Comparison of ENCODE assay signal across 17 cellular contexts in the genomic region with DNA sequence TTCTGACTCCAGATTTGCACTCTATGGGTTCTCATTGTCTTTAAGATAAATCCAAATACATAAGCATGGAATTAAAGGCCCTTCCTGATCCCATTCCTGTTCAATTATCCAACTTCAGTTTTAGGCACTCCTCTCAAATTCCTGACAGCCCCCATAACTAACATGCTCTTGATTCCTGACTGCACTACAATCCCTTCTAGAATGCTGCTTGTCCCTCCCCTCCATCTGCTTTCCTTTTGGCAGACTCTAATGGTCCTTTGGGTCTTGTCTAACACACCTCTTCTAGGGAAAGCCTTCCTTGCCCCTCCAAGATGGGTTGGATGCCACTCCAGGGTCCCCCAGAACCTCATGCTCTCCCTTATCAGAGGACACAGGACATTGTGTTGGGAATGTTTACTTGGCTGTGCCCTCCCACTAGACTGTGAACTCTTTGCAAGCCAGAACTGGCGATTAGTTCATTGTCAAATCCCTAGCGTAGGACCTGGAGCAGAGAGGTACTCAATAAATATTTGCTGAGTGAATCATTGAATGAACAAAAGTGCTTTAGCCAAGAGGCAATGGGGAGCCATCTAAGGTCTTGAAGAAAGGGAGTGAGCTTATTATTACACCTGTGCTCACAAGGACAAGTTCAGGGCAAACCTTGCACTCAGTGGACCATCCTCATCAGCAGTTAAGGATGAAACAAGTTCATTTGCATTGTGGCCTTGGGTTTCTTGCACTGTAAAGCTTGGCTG. TPM values are rescaled to one million over a fixed set of nuclear protein-coding genes. Genes with fewer than 3 reads are reported as not detected.
DNase-seq lines count a peak whose midpoint lies in the region; ATAC-seq and TF ChIP-seq lines count a peak whose summit lies in the region.
"Had no signal": no experiment of that assay in that cellular context is flagged by ENCODE, and none has a peak within 500 bp of the region (broad histone marks: within the 10 kb centered on the region; RNA-seq: fewer than 3 reads in every experiment).

No MANE protein-coding gene starts in this region.

- no peak for TF ChIP-seq EP300 in esophagus muscularis mucosa (IDR thresholded peaks at IDR 0.05)

- peaks cover 22 to 31% (median 29%) of the 10 kb centered on the region in 4 donors for H3K4me1 ChIP-seq in esophagus muscularis mucosa
- H3K4me1 ChIP-seq: BE2C had no signal

- DNase-seq in DMS153 (lab: John Stamatoyannopoulos, UW) = peak; percentile 62
- peak; percentile 44 for DNase-seq in NCI-H2029 treated with DMSO at 0.1 percent for 48 hours (lab: John Stamatoyannopoulos, UW)
- DNase-seq in esophagus muscularis mucosa (ENCODE audit: extremely low spot score) = peak; percentile 62
- DNase-seq in nephron progenitor cell = no peak
- no peak for DNase-seq in activated effector memory CD4-positive, alpha-beta T cell treated with anti-CD3 and anti-CD28 coated beads, Interleukin-2, amount 50 U/mL, for 16 hours
- DNase-seq in glutamatergic neuron = no peak
- no peak for DNase-seq in activated CD4-positive, alpha-beta T cell treated with anti-CD3 and anti-CD28 coated beads for 4 hours
- DNase-seq: activated CD4-positive, CD25-positive, alpha-beta regulatory T cell treated with anti-CD3 and anti-CD28 coated beads, Interleukin-2, amount 50 U/mL, for 72 hours; BE2C; effector CD8-positive, alpha-beta T cell; GM23248; right cardiac atrium; stimulated activated naive CD8-positive, alpha-beta T cell treated with anti-CD3 and anti-CD28 coated beads, Interleukin-15, Interleukin-2, amounts not matched to agents 100 U/mL and 50 U/mL, for 24 hours; T-cell had no signal

- TF ChIP-seq POLR2A in esophagus muscularis mucosa (IDR thresholded peaks at IDR 0.05; ENCODE audit: low read depth) = no peak

- H3K4me3 Mint-ChIP-seq in nephron progenitor cell (peak overlapping the region; percentile 11), glutamatergic neuron (ENCODE audit: unreplicated experiment) (no peak overlapping the region)
- H3K4me3 Mint-ChIP-seq: memory B cell had no signal

- peaks cover 26% of the 10 kb centered on the region for H3K4me1 Mint-ChIP-seq in nephron progenitor cell
- peaks cover 4% of the 10 kb centered on the region for H3K4me1 Mint-ChIP-seq in glutamatergic neuron (ENCODE audit: low read depth, unreplicated experiment)
- H3K4me1 Mint-ChIP-seq: memory B cell had no signal

- peaks cover 93% of the 10 kb centered on the region for H3K27me3 Mint-ChIP-seq in nephron progenitor cell (ENCODE audit: low read depth, poor library complexity)
- peaks cover 13% of the 10 kb centered on the region for H3K27me3 Mint-ChIP-seq in glutamatergic neuron (ENCODE audit: unreplicated experiment)

- H3K27me3 ChIP-seq in esophagus muscularis mucosa = peaks cover 5 to 79% (median 43%) of the 10 kb centered on the region in 4 donors

- no peaks in the 10 kb centered on the region for H3K9me3 ChIP-seq in esophagus muscularis mucosa
- H3K9me3 ChIP-seq: BE2C had no signal

- intact Hi-C loops in esophagus muscularis mucosa (cut with DNase I) = no loop called here

- H3K36me3 ChIP-seq in esophagus muscularis mucosa = no peaks in the 10 kb centered on the region
- H3K36me3 ChIP-seq: BE2C had no signal

- H3K27ac Mint-ChIP-seq in nephron progenitor cell (no peak overlapping the region), glutamatergic neuron (ENCODE audit: unreplicated experiment) (no peak overlapping the region)
- H3K27ac Mint-ChIP-seq: memory B cell, T-cell had no signal

- H3K36me3 Mint-ChIP-seq in nephron progenitor cell (ENCODE audit: low read depth) (no peaks in the 10 kb centered on the region), glutamatergic neuron (ENCODE audit: unreplicated experiment) (peaks cover 4% of the 10 kb centered on the region)
- H3K36me3 Mint-ChIP-seq: memory B cell, T-cell had no signal

- TF ChIP-seq CTCF in esophagus muscularis mucosa (IDR thresholded peaks at IDR 0.05) (no peak), nephron progenitor cell (IDR thresholded peaks at IDR 0.05) (no peak), glutamatergic neuron (IDR thresholded peaks at IDR 0.05; ENCODE audit: partially characterized antibody, unreplicated experiment) (no peak)

- WGBS in esophagus muscularis mucosa = 83% methylated on average over 2 of the region's 2 CpGs

- no peak overlapping the region for H3K27ac ChIP-seq in esophagus muscularis mucosa (replicated peaks in 1 of 4)
- H3K27ac ChIP-seq: GM23248 had no signal

- H3K9me3 Mint-ChIP-seq in nephron progenitor cell = peaks cover 14% of the 10 kb centered on the region
- H3K9me3 Mint-ChIP-seq in glutamatergic neuron (ENCODE audit: unreplicated experiment) = peaks cover 2% of the 10 kb centered on the region
- H3K9me3 Mint-ChIP-seq: memory B cell, T-cell had no signal

- ATAC-seq in HG03354 (IDR thresholded peaks at IDR 0.05; ENCODE audit: poor library complexity, severe bottlenecking, unreplicated experiment) = no peak
- ATAC-seq: Panc1; stimulated activated naive CD8-positive, alpha-beta T cell treated with anti-CD3 and anti-CD28 coated beads, Interleukin-15, Interleukin-2, amounts not matched to agents 100 U/mL and 50 U/mL, for 24 hours; T-cell had no signal

- H3K4me3 ChIP-seq in esophagus muscularis mucosa = no peak overlapping the region

RNA-seq across cellular contexts. Expression of gene RASSF10, which starts 1.2 kb away (rescaled TPM):
- total RNA-seq in esophagus muscularis mucosa = under 1 TPM in 3 of 4 donors, not detected in 1; 0.17 to 0.57 (median 0.19) TPM
- not detected for total RNA-seq in glutamatergic neuron (ENCODE audit: unreplicated experiment)
- total RNA-seq: GM23248, T-cell had no signal

Comparison
In these comparisons a context has a peak if more than half of its experiments do, and no peak if none do; other contexts are left out.
1. DNase-seq: peak in DMS153 (single experiment), NCI-H2029 treated with DMSO at 0.1 percent for 48 hours (single experiment) and esophagus muscularis mucosa (single experiment); none in nephron progenitor cell (single experiment), activated effector memory CD4-positive, alpha-beta T cell treated with anti-CD3 and anti-CD28 coated beads, Interleukin-2, amount 50 U/mL, for 16 hours (single experiment), glutamatergic neuron (single experiment) and activated CD4-positive, alpha-beta T cell treated with anti-CD3 and anti-CD28 coated beads for 4 hours (0 of 2).